In the genomic region with DNA sequence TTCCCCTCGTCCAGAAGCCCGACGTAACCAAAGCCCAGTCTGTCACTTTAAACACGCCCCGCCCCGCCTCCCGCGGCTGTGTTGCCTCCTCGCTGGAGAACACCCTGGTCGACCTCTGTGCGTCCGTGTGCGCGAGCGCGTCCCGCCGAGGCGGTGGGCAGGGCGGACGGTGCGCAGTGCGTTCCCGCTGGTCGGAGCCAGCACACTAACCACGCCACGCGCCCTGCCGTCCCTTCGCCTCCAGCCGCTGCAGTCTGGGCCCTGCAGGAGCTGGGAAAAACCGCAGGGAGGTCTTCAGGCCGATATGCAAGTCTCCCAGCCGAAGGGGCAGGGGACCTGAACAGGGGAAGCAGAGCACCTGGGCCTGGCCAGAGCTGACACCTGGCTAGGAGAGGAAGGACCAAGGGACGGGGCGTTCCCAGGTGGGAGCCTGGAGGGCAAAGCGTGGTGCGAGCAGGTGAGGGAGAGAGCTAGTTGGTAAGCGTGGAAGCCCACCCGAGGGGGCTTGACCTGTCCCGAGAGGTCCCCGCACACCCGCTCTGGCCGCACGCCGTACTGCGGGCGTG, we compare ENCODE assay signal across 8 cellular contexts. TPM values are rescaled to one million over a fixed set of nuclear protein-coding genes. Genes with fewer than 3 reads are reported as not detected.
DNase-seq lines count a peak whose midpoint lies in the region; ATAC-seq and TF ChIP-seq lines count a peak whose summit lies in the region.

No MANE protein-coding gene starts in this region.

- ATAC-seq in effector memory CD8-positive, alpha-beta T cell (replicated peaks), result peak; percentile 27

- POLR2A ChIA-PET in HEK293T (lab: Yijun Ruan, JAX), result interaction anchor here (0.7 to 1.4 kb wide), 9 partner anchors 9 to 310 kb away, joined by 3 to 6 read pairs (median 4); partner anchors contain the start of genes RABL6 and TRAF2

- CTCF ChIA-PET in HEK293T (lab: Yijun Ruan, JAX), result interaction anchor here (1.3 kb wide), 1 partner anchor 182 kb away, joined by 3 read pairs; no protein-coding TSS in a partner anchor

- H3K9me3 Mint-ChIP-seq in CD14-positive monocyte, result peaks cover 0 to 15% (median 12%) of the 10 kb centered on the region in 7 donors
- no peaks in the 10 kb centered on the region for H3K9me3 Mint-ChIP-seq in effector memory CD8-positive, alpha-beta T cell

- intact Hi-C loops in CD14-positive monocyte (cut with micrococcal nuclease), result loop anchor here (2.0 to 10.0 kb wide), 5 partner anchors 39 to 104 kb away; partner anchors contain the start of genes TRAF2 (in 2 of the 2), C8G (in 1 of the 2), FBXW5 (in 1 of the 2) and LCN12 (in 1 of the 2)

- TF ChIP-seq CTCF in CD14-positive monocyte (IDR thresholded peaks at IDR 0.05), result no peak

- H3K4me3 Mint-ChIP-seq in CD14-positive monocyte, result peak overlapping the region; percentile 92 to 97
- H3K4me3 Mint-ChIP-seq in effector memory CD8-positive, alpha-beta T cell, result peak overlapping the region; percentile 92

- DNase-seq in CD14-positive monocyte (ENCODE audit: low spot score), result peak; percentile 71
- peak; percentile 60 for DNase-seq in HEK293T (ENCODE audit: extremely low spot score)
- peak; percentile 45 for DNase-seq in NCI-H82 treated with DMSO at 0.1 percent for 48 hours (lab: John Stamatoyannopoulos, UW; ENCODE audit: unreplicated experiment)
- DNase-seq in activated CD8-positive, alpha-beta memory T cell treated with anti-CD3 and anti-CD28 coated beads for 24 hours, result peak; percentile 90
- DNase-seq in effector memory CD8-positive, alpha-beta T cell, result peak; percentile 75 to 78 (median 78)
- DNase-seq in mucosa of gallbladder (ENCODE audit: low spot score), result peak; percentile 85
- DNase-seq in stimulated activated CD8-positive, alpha-beta memory T cell treated with anti-CD3 and anti-CD28 coated beads, Interleukin-7, amount 100 ng/mL, for 24 hours (ENCODE audit: low read depth), result peak; percentile 51
- DNase-seq in globus pallidus (ENCODE audit: low spot score), result no peak

- peak overlapping the region; percentile 7 to 78 (median 70) for H3K27ac Mint-ChIP-seq in CD14-positive monocyte
- peak overlapping the region; percentile 93 to 94 for H3K27ac Mint-ChIP-seq in effector memory CD8-positive, alpha-beta T cell

- peaks cover 23% of the 10 kb centered on the region for H3K4me1 Mint-ChIP-seq in CD14-positive monocyte
- peaks cover 13% of the 10 kb centered on the region in 2 donors for H3K4me1 Mint-ChIP-seq in effector memory CD8-positive, alpha-beta T cell (ENCODE audit: low read depth in 2 of 2)

- peaks cover 0 to 9% of the 10 kb centered on the region in 2 donors for H3K36me3 Mint-ChIP-seq in CD14-positive monocyte
- H3K36me3 Mint-ChIP-seq in effector memory CD8-positive, alpha-beta T cell (ENCODE audit: insufficient read depth), result peaks cover 58% of the 10 kb centered on the region

- H3K27me3 Mint-ChIP-seq in CD14-positive monocyte (ENCODE audit: low read depth in 3 of 3), result peaks cover 30 to 47% (median 35%) of the 10 kb centered on the region in 3 donors
- H3K27me3 Mint-ChIP-seq in effector memory CD8-positive, alpha-beta T cell, result peaks cover 0 to 11% of the 10 kb centered on the region in 2 donors

TF ChIP-seq in HEK293T, 16 proteins besides CTCF, POLR2A, EP300 and RAD21:
- no peak for TF ChIP-seq FOXA1 (IDR thresholded peaks at IDR 0.05)
- TF ChIP-seq SP1 (IDR thresholded peaks at IDR 0.05), result no peak
- TF ChIP-seq ELF4 (IDR thresholded peaks at IDR 0.05), result no peak
- no peak for TF ChIP-seq NFRKB (IDR thresholded peaks at IDR 0.05)
- TF ChIP-seq, protein P1, sequence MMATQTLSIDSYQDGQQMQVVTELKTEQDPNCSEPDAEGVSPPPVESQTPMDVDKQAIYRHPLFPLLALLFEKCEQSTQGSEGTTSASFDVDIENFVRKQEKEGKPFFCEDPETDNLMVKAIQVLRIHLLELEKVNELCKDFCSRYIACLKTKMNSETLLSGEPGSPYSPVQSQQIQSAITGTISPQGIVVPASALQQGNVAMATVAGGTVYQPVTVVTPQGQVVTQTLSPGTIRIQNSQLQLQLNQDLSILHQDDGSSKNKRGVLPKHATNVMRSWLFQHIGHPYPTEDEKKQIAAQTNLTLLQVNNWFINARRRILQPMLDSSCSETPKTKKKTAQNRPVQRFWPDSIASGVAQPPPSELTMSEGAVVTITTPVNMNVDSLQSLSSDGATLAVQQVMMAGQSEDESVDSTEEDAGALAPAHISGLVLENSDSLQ (IDR thresholded peaks at IDR 0.05), result no peak; the same call in 1 of the 2 replicates
- TF ChIP-seq TARDBP (IDR thresholded peaks at IDR 0.05), result no peak
- TF ChIP-seq FOXM1 (IDR thresholded peaks at IDR 0.05; ENCODE audit: borderline replicate concordance), result no peak
- no peak for TF ChIP-seq ARNT (IDR thresholded peaks at IDR 0.05)

RNA-seq across cellular contexts. Expression of gene PHPT1, which starts 1.3 kb away (rescaled TPM):
- polyA plus RNA-seq in CD14-positive monocyte, result 100 to 1,000 TPM in 1 of 2 donors, 10 to 100 TPM in 1; 94.3 to 163 TPM
- total RNA-seq in mucosa of gallbladder, result 150 TPM

RNA-seq across cellular contexts. Expression of gene MAMDC4, which starts 4.2 kb away (rescaled TPM):
- polyA plus RNA-seq in CD14-positive monocyte, result under 1 TPM in 1 of 2 donors, not detected in 1; 0.07 TPM
- total RNA-seq in mucosa of gallbladder, result 38.6 TPM

RNA-seq across cellular contexts. Expression of gene AJM1, which starts 5.6 kb away (rescaled TPM):
- polyA plus RNA-seq in CD14-positive monocyte, result under 1 TPM; 0.10 to 0.18 TPM
- total RNA-seq in mucosa of gallbladder, result 19.4 TPM

RNA-seq across cellular contexts. Expression of gene EDF1, which starts 18.2 kb away (rescaled TPM):
- polyA plus RNA-seq in CD14-positive monocyte, result 100 to 1,000 TPM; 245 to 264 TPM
- 342 TPM for total RNA-seq in mucosa of gallbladder

RNA-seq across cellular contexts. Expression of gene TRAF2, which starts 38.4 kb away (rescaled TPM):
- 1 to 10 TPM; 1.6 to 2.0 TPM for polyA plus RNA-seq in CD14-positive monocyte
- total RNA-seq in mucosa of gallbladder, result 19.6 TPM
